ENCODE assay signal across 23 cellular contexts in genomic region chr2:180621366-180621765, GRCh38.
"Had no signal": no experiment of that assay in that cellular context is flagged by ENCODE, and none has a peak within 500 bp of the region (broad histone marks: within the 10 kb centered on the region; RNA-seq: fewer than 3 reads in every experiment).

No MANE protein-coding gene starts in this region.

- H3K4me1 Mint-ChIP-seq: immature natural killer cell; naive thymus-derived CD8-positive, alpha-beta T cell; nephron progenitor cell; stimulated activated naive B cell treated with anti-CD40 and anti-IgM and Interleukin-4, amounts not matched to agents 10 μg/mL and 1 μg/mL and 100 μg/mL, for 72 hours had no signal

- H3K36me3 ChIP-seq: lower lobe of right lung, prostate gland, sigmoid colon, spleen, thoracic aorta, tibial nerve, upper lobe of left lung had no signal

- H3K4me1 ChIP-seq: lower lobe of right lung, prostate gland, sigmoid colon, spleen, tibial nerve, upper lobe of left lung had no signal

- ATAC-seq: left ventricle myocardium superior; lower lobe of right lung; naive thymus-derived CD8-positive, alpha-beta T cell; right cardiac atrium; stimulated activated naive B cell treated with anti-CD40 and anti-IgM and Interleukin-4, amounts not matched to agents 10 μg/mL and 1 μg/mL and 100 μg/mL, for 72 hours had no signal

- H3K9me3 Mint-ChIP-seq: nephron progenitor cell; stimulated activated naive CD8-positive, alpha-beta T cell treated with anti-CD3 and anti-CD28 coated beads, Interleukin-15, Interleukin-2, amounts not matched to agents 100 ng/mL and 50 ng/mL, for 24 hours had no signal

- H3K4me3 Mint-ChIP-seq: immature natural killer cell; naive thymus-derived CD8-positive, alpha-beta T cell; nephron progenitor cell; stimulated activated naive B cell treated with anti-CD40 and anti-IgM and Interleukin-4, amounts not matched to agents 10 μg/mL and 1 μg/mL and 100 μg/mL, for 72 hours; stimulated activated naive CD8-positive, alpha-beta T cell treated with anti-CD3 and anti-CD28 coated beads, Interleukin-15, Interleukin-2, amounts not matched to agents 100 ng/mL and 50 ng/mL, for 24 hours had no signal

- H3K36me3 Mint-ChIP-seq: immature natural killer cell; stimulated activated naive B cell treated with anti-CD40 and anti-IgM and Interleukin-4, amounts not matched to agents 10 μg/mL and 1 μg/mL and 100 μg/mL, for 72 hours had no signal

- H3K4me3 ChIP-seq: dorsolateral prefrontal cortex, lower lobe of right lung, prostate gland, sigmoid colon, spleen, thoracic aorta, tibial nerve, upper lobe of left lung had no signal

- H3K27ac Mint-ChIP-seq: immature natural killer cell; naive thymus-derived CD8-positive, alpha-beta T cell; nephron progenitor cell; stimulated activated naive B cell treated with anti-CD40 and anti-IgM and Interleukin-4, amounts not matched to agents 10 μg/mL and 1 μg/mL and 100 μg/mL, for 72 hours; stimulated activated naive CD8-positive, alpha-beta T cell treated with anti-CD3 and anti-CD28 coated beads, Interleukin-15, Interleukin-2, amounts not matched to agents 100 ng/mL and 50 ng/mL, for 24 hours had no signal

- H3K27me3 ChIP-seq: dorsolateral prefrontal cortex, sigmoid colon, spleen, tibial nerve, upper lobe of left lung had no signal

- H3K27me3 Mint-ChIP-seq: stimulated activated naive B cell treated with anti-CD40 and anti-IgM and Interleukin-4, amounts not matched to agents 10 μg/mL and 1 μg/mL and 100 μg/mL, for 72 hours had no signal

- DNase-seq: dorsolateral prefrontal cortex; effector CD4-positive, alpha-beta T cell; hypothalamus; immature natural killer cell; islet precursor cell; kidney glomerular epithelial cell; left ventricle myocardium superior; lower lobe of right lung; naive thymus-derived CD8-positive, alpha-beta T cell; nephron progenitor cell; nucleus accumbens; right cardiac atrium; sigmoid colon; spleen; stimulated activated CD4-positive, alpha-beta T cell treated with anti-CD3 and anti-CD28 coated beads, Interleukin-2, amount 100 ng/mL, for 48 hours; stimulated activated naive B cell treated with anti-CD40 and anti-IgM and Interleukin-4, amounts not matched to agents 10 μg/mL and 1 μg/mL and 100 μg/mL, for 72 hours; upper lobe of left lung had no signal

- FAIRE-seq: frontal cortex, urothelium cell line had no signal

- H3K27ac ChIP-seq: dorsolateral prefrontal cortex, lower lobe of right lung, prostate gland, sigmoid colon, spleen, thoracic aorta, tibial nerve, upper lobe of left lung had no signal
